ENCODE assay signal across 27 cellular contexts in genomic region chrX:26334232-26334631, GRCh38.
"Had no signal": no experiment of that assay in that cellular context is flagged by ENCODE, and none has a peak within 500 bp of the region (broad histone marks: within the 10 kb centered on the region; RNA-seq: fewer than 3 reads in every experiment).

No MANE protein-coding gene starts in this region.

- H3K4me1 ChIP-seq: colonic mucosa, esophagus muscularis mucosa, esophagus squamous epithelium, foreskin keratinocyte, gastrocnemius medialis, gastroesophageal sphincter, heart left ventricle, heart right ventricle had no signal

- H3K27me3 ChIP-seq: colonic mucosa, esophagus muscularis mucosa, esophagus squamous epithelium, foreskin keratinocyte, gastrocnemius medialis, gastroesophageal sphincter, heart left ventricle, heart right ventricle had no signal

- H3K4me3 ChIP-seq: colonic mucosa, coronary artery, dorsolateral prefrontal cortex, esophagus muscularis mucosa, esophagus squamous epithelium, gastrocnemius medialis, gastroesophageal sphincter, heart left ventricle, heart right ventricle had no signal

- H3K27ac ChIP-seq: colonic mucosa, coronary artery, dorsolateral prefrontal cortex, epithelial cell of prostate, esophagus muscularis mucosa, esophagus squamous epithelium, foreskin keratinocyte, gastrocnemius medialis, gastroesophageal sphincter, heart left ventricle, heart right ventricle had no signal

- ATAC-seq: effector memory CD8-positive, alpha-beta T cell; esophagus mucosa; foreskin keratinocyte; gastrocnemius medialis; gastroesophageal sphincter; heart left ventricle; heart right ventricle had no signal

- H3K9me3 ChIP-seq: colonic mucosa, esophagus muscularis mucosa, esophagus squamous epithelium, gastrocnemius medialis, gastroesophageal sphincter had no signal

- DNase-seq: colonic mucosa; cortex of kidney; dermis blood vessel endothelial cell; dorsolateral prefrontal cortex; effector CD4-positive, alpha-beta T cell; effector CD8-positive, alpha-beta T cell; effector memory CD4-positive, alpha-beta T cell; effector memory CD8-positive, alpha-beta T cell; endodermal cell; erythroblast; esophagus squamous epithelium; foreskin fibroblast; foreskin keratinocyte; foreskin melanocyte; gastrocnemius medialis; glutamatergic neuron; heart left ventricle; heart right ventricle had no signal

- FAIRE-seq: colon, endometrium, endothelial cell of umbilical vein, frontal cortex had no signal

- H3K36me3 ChIP-seq: colonic mucosa, esophagus muscularis mucosa, esophagus squamous epithelium, gastrocnemius medialis, gastroesophageal sphincter, heart left ventricle, heart right ventricle had no signal
